In the genomic region with DNA sequence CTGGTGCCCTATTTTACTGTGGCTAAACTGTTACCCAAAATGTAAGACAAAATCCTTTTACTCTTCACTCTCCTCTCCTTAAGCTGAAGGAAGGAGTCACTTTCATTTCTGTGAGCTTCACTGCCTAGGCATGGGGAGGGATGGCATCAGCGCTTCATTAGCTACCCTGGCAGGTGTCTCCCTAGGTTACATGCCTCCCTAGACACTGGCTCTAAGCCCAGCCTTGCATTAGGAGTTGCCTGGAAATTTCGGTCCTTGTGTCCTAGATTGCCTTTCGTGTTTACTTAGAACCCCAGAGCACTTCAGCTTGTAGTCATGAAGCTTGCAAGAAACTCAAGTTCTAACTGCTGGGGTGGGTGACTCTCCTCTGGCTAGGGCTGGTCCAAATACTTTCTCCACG, we compare ENCODE assay signal across 18 cellular contexts.
"Had no signal": no experiment of that assay in that cellular context is flagged by ENCODE, and none has a peak within 500 bp of the region (broad histone marks: within the 10 kb centered on the region; RNA-seq: fewer than 3 reads in every experiment).

No MANE protein-coding gene starts in this region.

- ATAC-seq: heart left ventricle; left lobe of liver; mucosa of descending colon; naive thymus-derived CD8-positive, alpha-beta T cell; sciatic nerve; stimulated activated memory B cell treated with anti-CD40 and anti-IgM and Interleukin-4, amounts not matched to agents 10 μg/mL and 1 μg/mL and 100 μg/mL, for 72 hours had no signal

- DNase-seq: dorsolateral prefrontal cortex; effector CD8-positive, alpha-beta T cell; foreskin melanocyte; heart left ventricle; hypothalamus; islet precursor cell; mammary epithelial cell; mucosa of descending colon; naive thymus-derived CD8-positive, alpha-beta T cell; spleen; stimulated activated CD4-positive, alpha-beta T cell treated with anti-CD3 and anti-CD28 coated beads, Interleukin-15, amount 100 ng/mL, for 24 hours; stimulated activated CD4-positive, alpha-beta T cell treated with anti-CD3 and anti-CD28 coated beads, Interleukin-1b, Interleukin-23, amount 100 ng/mL, for 48 hours; stimulated activated CD4-positive, alpha-beta T cell treated with anti-CD3 and anti-CD28 coated beads, Interleukin-4, amount 100 ng/mL, for 24 hours; tibial artery; upper lobe of left lung had no signal
